Comparison of ENCODE assay signal across 17 cellular contexts in genomic region chr1:218525451-218526197, GRCh38.
DNase-seq lines count a peak whose midpoint lies in the region; ATAC-seq and TF ChIP-seq lines count a peak whose summit lies in the region.
"Had no signal": no experiment of that assay in that cellular context is flagged by ENCODE, and none has a peak within 500 bp of the region (broad histone marks: within the 10 kb centered on the region; RNA-seq: fewer than 3 reads in every experiment).

No MANE protein-coding gene starts in this region.

- peaks cover 6% of the 10 kb centered on the region for H3K9me1 ChIP-seq in IMR-90 (ENCODE audit: insufficient read depth, low read length)

- H3K4me2 ChIP-seq in IMR-90 (ENCODE audit: low read depth, low read length), result no peak overlapping the region
- no peak overlapping the region for H3K4me2 ChIP-seq in trophoblast cell (ENCODE audit: low read length)
- H3K4me2 ChIP-seq: PC-9 had no signal

- no peaks in the 10 kb centered on the region for H3K79me2 ChIP-seq in trophoblast cell (ENCODE audit: control insufficient read depth, insufficient read depth, low read length, poor library complexity)

- H3K27me3 Mint-ChIP-seq in Calu3 (ENCODE audit: unreplicated experiment) (no peaks in the 10 kb centered on the region), endodermal cell (ENCODE audit: insufficient read depth) (peaks cover 9% of the 10 kb centered on the region), nephron progenitor cell (ENCODE audit: low read depth, poor library complexity) (no peaks in the 10 kb centered on the region)

- DNase-seq in Calu3 (no peak), IMR-90 (no peak), endodermal cell (no peak), nephron progenitor cell (no peak), trophoblast cell (no peak), upper lobe of right lung (no peak)
- no peak for DNase-seq in stimulated activated CD4-positive, alpha-beta T cell treated with anti-CD3 and anti-CD28 coated beads, Interleukin-1b, Interleukin-23, amount 100 ng/mL, for 48 hours
- DNase-seq: DND-41, GF-D8, GM23248, Kasumi-1, NCI-H1105 treated with DMSO at 0.1 percent for 48 hours, NCI-H187, NCI-H446 had no signal

- H4K91ac ChIP-seq in IMR-90 (ENCODE audit: insufficient read depth, low read depth, low read length) (no peak overlapping the region; the same call in 1 of the 2 replicates), trophoblast cell (ENCODE audit: low read depth, low read length) (no peak overlapping the region)

- H3K23ac ChIP-seq in IMR-90 (ENCODE audit: low read depth, low read length) (no peak overlapping the region), trophoblast cell (ENCODE audit: low read length) (no peak overlapping the region)

- TF ChIP-seq CTCF in Calu3 (IDR thresholded peaks at IDR 0.05; ENCODE audit: unreplicated experiment) (no peak), IMR-90 (conservative IDR thresholded peaks at IDR 0.05; ENCODE audit: low read depth, low read length) (no peak), endodermal cell (conservative IDR thresholded peaks at IDR 0.05) (peak; percentile 50), nephron progenitor cell (IDR thresholded peaks at IDR 0.05) (no peak), upper lobe of right lung (IDR thresholded peaks at IDR 0.05) (no peak)

- ATAC-seq in IMR-90 (ENCODE audit: low read depth) (no peak), HG03196 (IDR thresholded peaks at IDR 0.05; ENCODE audit: unreplicated experiment) (no peak), upper lobe of right lung (no peak)

- CTCF ChIA-PET in Calu3 (lab: Charles Lee), result interaction anchor here (0.7 to 0.8 kb wide), 2 partner anchors 22 to 67 kb away, joined by 3 to 4 read pairs; no protein-coding TSS in a partner anchor
- CTCF ChIA-PET in IMR-90 (lab: Yijun Ruan, JAX), result interaction anchor here (0.6 to 1.0 kb wide), 2 partner anchors 187 to 226 kb away, joined by 3 to 4 read pairs; no protein-coding TSS in a partner anchor

- H3K9me3 ChIP-seq in IMR-90 (ENCODE audit: control insufficient read depth, insufficient read depth, low read length) (no peaks in the 10 kb centered on the region), endodermal cell (ENCODE audit: control insufficient read depth, low read length) (no peaks in the 10 kb centered on the region), trophoblast cell (ENCODE audit: insufficient read depth, low read depth, low read length) (no peaks in the 10 kb centered on the region), upper lobe of right lung (no peaks in the 10 kb centered on the region)

- peak overlapping the region; percentile 58; the same call in 1 of the 2 replicates for H3K18ac ChIP-seq in IMR-90 (ENCODE audit: low read depth, low read length)
- H3K18ac ChIP-seq in trophoblast cell (ENCODE audit: low read length), result no peak overlapping the region

- H2BK12ac ChIP-seq in trophoblast cell (ENCODE audit: low read length), result no peak overlapping the region

- H4K12ac ChIP-seq in trophoblast cell (ENCODE audit: low read depth, low read length), result no peak overlapping the region

- peaks cover 13% of the 10 kb centered on the region for H3K4me1 ChIP-seq in IMR-90 (ENCODE audit: control insufficient read depth, insufficient read depth, low read length)
- H3K4me1 ChIP-seq in endodermal cell (ENCODE audit: control insufficient read depth, insufficient read depth, low read length), result peaks cover 10% of the 10 kb centered on the region
- peaks cover 0 to 1% of the 10 kb centered on the region in 2 experiments for H3K4me1 ChIP-seq in trophoblast cell (ENCODE audit: control insufficient read depth in 1 of 2, insufficient read depth in 2 of 2, low read length in 2 of 2)
- no peaks in the 10 kb centered on the region for H3K4me1 ChIP-seq in upper lobe of right lung

- H3K79me1 ChIP-seq in IMR-90 (ENCODE audit: low read depth in 1 of 2, low read length in 2 of 2), result no peaks in the 10 kb centered on the region
- H3K79me1 ChIP-seq in trophoblast cell (ENCODE audit: low read length), result peaks cover 3% of the 10 kb centered on the region

- no peak overlapping the region for H2BK5ac ChIP-seq in IMR-90 (ENCODE audit: low read depth, low read length, poor library complexity, severe bottlenecking)
- no peak overlapping the region for H2BK5ac ChIP-seq in trophoblast cell (ENCODE audit: low read depth, low read length, poor library complexity)

- no peak overlapping the region for H3K56ac ChIP-seq in IMR-90 (ENCODE audit: extremely low read depth, insufficient read depth, low read length)

- H4K20me1 ChIP-seq in IMR-90 (ENCODE audit: insufficient read depth, low read length), result no peaks in the 10 kb centered on the region

- in situ Hi-C loops in IMR-90 (cut with MboI; ENCODE audit: low sequenced_read_pairs), result no loop called here

- TF ChIP-seq POLR2A in IMR-90 (IDR thresholded peaks at IDR 0.05; ENCODE audit: low read depth, low read length), result no peak

- H4K8ac ChIP-seq in IMR-90 (ENCODE audit: low read depth in 2 of 2, low read length in 2 of 2), result no peak overlapping the region
- H4K8ac ChIP-seq in trophoblast cell (ENCODE audit: low read depth, low read length), result no peak overlapping the region

- no TSS peak for BruUV-seq in Calu3 (replicated peaks; lab: Mats Ljungman, UMichigan)
- no TSS peak for BruUV-seq in IMR-90 (replicated peaks; lab: Mats Ljungman, UMichigan)

- no peak overlapping the region; the same call in 2 of the 3 replicates for H2BK15ac ChIP-seq in IMR-90 (ENCODE audit: low read depth, low read length)

- H2AK5ac ChIP-seq in IMR-90 (ENCODE audit: low read depth, low read length), result no peak overlapping the region
- H2AK5ac ChIP-seq in trophoblast cell (ENCODE audit: low read length), result no peak overlapping the region

- no peaks in the 10 kb centered on the region for H3K27me3 ChIP-seq in IMR-90 (ENCODE audit: control insufficient read depth, insufficient read depth, low read length)
- H3K27me3 ChIP-seq in endodermal cell (ENCODE audit: control insufficient read depth, insufficient read depth, low read length, poor library complexity, severe bottlenecking), result peaks cover 21% of the 10 kb centered on the region
- H3K27me3 ChIP-seq in trophoblast cell (ENCODE audit: insufficient read depth, low read length), result no peaks in the 10 kb centered on the region
- H3K27me3 ChIP-seq in upper lobe of right lung, result no peaks in the 10 kb centered on the region

- peak overlapping the region; percentile 35; the same call in 1 of the 2 replicates for H2BK120ac ChIP-seq in IMR-90 (ENCODE audit: low read depth, low read length)
- no peak overlapping the region for H2BK120ac ChIP-seq in trophoblast cell (ENCODE audit: insufficient read depth, low read length, poor library complexity)

- H3K4me3 Mint-ChIP-seq in Calu3 (ENCODE audit: low read depth, unreplicated experiment), result no peak overlapping the region
- H3K4me3 Mint-ChIP-seq in endodermal cell, result no peak overlapping the region
- H3K4me3 Mint-ChIP-seq in nephron progenitor cell, result peak overlapping the region; percentile 15
- H3K4me3 Mint-ChIP-seq: CD14-positive monocyte had no signal

- dilution Hi-C loops in IMR-90 (cut with HindIII; ENCODE audit: low sequenced_read_pairs, unreplicated experiment), result no loop called here

- no peak overlapping the region for H2AK9ac ChIP-seq in IMR-90 (replicated peaks; ENCODE audit: low read depth, low read length, poor library complexity)

- no peak overlapping the region for H3K14ac ChIP-seq in IMR-90 (replicated peaks; ENCODE audit: low read depth, low read length)
- H3K14ac ChIP-seq in trophoblast cell (ENCODE audit: low read length), result no peak overlapping the region

- intact Hi-C loops in Calu3 (cut with micrococcal nuclease; ENCODE audit: unreplicated experiment), result no loop called here
- intact Hi-C loops in IMR-90 (cut with micrococcal nuclease), result loop anchor here (2.0 kb wide), 1 partner anchor 27 kb away; no protein-coding TSS in a partner anchor
- intact Hi-C loops in upper lobe of right lung (cut with DNase I), result no loop called here

- peaks cover 42% of the 10 kb centered on the region for H3K4me1 Mint-ChIP-seq in Calu3 (ENCODE audit: low read depth, unreplicated experiment)
- peaks cover 26% of the 10 kb centered on the region for H3K4me1 Mint-ChIP-seq in endodermal cell
- peaks cover 68% of the 10 kb centered on the region for H3K4me1 Mint-ChIP-seq in nephron progenitor cell

- no peak overlapping the region for H2BK20ac ChIP-seq in IMR-90 (ENCODE audit: low read depth, low read length)

- H3K4ac ChIP-seq in IMR-90 (ENCODE audit: low read depth, low read length) (no peak overlapping the region), trophoblast cell (ENCODE audit: low read depth, low read length) (no peak overlapping the region)

- peak overlapping the region; percentile 38; the same call in 1 of the 2 replicates for H4K5ac ChIP-seq in IMR-90 (ENCODE audit: low read depth, low read length)

- H3K9me3 Mint-ChIP-seq in Calu3 (ENCODE audit: low read depth, unreplicated experiment) (no peaks in the 10 kb centered on the region), endodermal cell (no peaks in the 10 kb centered on the region), nephron progenitor cell (peaks cover 3% of the 10 kb centered on the region)
- H3K9me3 Mint-ChIP-seq: CD14-positive monocyte had no signal

- H3K9ac ChIP-seq in IMR-90 (ENCODE audit: low read depth, low read length) (no peak overlapping the region), endodermal cell (ENCODE audit: extremely low read depth, low read length, poor library complexity, severe bottlenecking) (no peak overlapping the region), trophoblast cell (ENCODE audit: low read length) (no peak overlapping the region)
- H3K9ac ChIP-seq: GM23248 had no signal

- H3K27ac ChIP-seq in IMR-90 (ENCODE audit: insufficient read depth, low read length) (no peak overlapping the region), endodermal cell (ENCODE audit: low read depth, low read length) (no peak overlapping the region), trophoblast cell (ENCODE audit: low read depth, low read length) (no peak overlapping the region), upper lobe of right lung (no peak overlapping the region)
- H3K27ac ChIP-seq: GM23248, PC-9 had no signal

- no CpG with 5 or more reads among the region's 3 CpGs for WGBS in IMR-90 (ENCODE audit: extremely low coverage in 2 of 2, insufficient read length in 1 of 2), 2 experiments
- 72 to 83% methylated on average over 1 to 3 of the region's 3 CpGs for WGBS in endodermal cell (ENCODE audit: insufficient coverage in 1 of 2, insufficient read length in 1 of 2), 2 experiments
- no CpG with 5 or more reads among the region's 3 CpGs for WGBS in trophoblast cell (ENCODE audit: extremely low coverage, insufficient coverage, insufficient read length)

- H3K36me3 Mint-ChIP-seq in Calu3 (ENCODE audit: insufficient read depth, unreplicated experiment), result no peaks in the 10 kb centered on the region
- no peaks in the 10 kb centered on the region for H3K36me3 Mint-ChIP-seq in endodermal cell (ENCODE audit: low read depth)
- H3K36me3 Mint-ChIP-seq in nephron progenitor cell (ENCODE audit: low read depth), result peaks cover 4% of the 10 kb centered on the region
- H3K36me3 Mint-ChIP-seq: CD14-positive monocyte had no signal

- no peaks in the 10 kb centered on the region for H3K36me3 ChIP-seq in IMR-90 (ENCODE audit: control insufficient read depth, insufficient read depth, low read length)
- no peaks in the 10 kb centered on the region for H3K36me3 ChIP-seq in endodermal cell (ENCODE audit: control insufficient read depth, insufficient read depth, low read length)
- H3K36me3 ChIP-seq in trophoblast cell (ENCODE audit: control insufficient read depth in 1 of 2, insufficient read depth in 2 of 2, low read length in 2 of 2), result no peaks in the 10 kb centered on the region
- H3K36me3 ChIP-seq in upper lobe of right lung, result no peaks in the 10 kb centered on the region

- no peak for TF ChIP-seq RAD21 in IMR-90 (IDR thresholded peaks at IDR 0.05; ENCODE audit: low read length)

- POLR2A ChIA-PET in IMR-90 (lab: Charles Lee; ENCODE audit: unreplicated experiment), result no interaction called here

- peak overlapping the region; percentile 19 for H3K27ac Mint-ChIP-seq in Calu3 (ENCODE audit: unreplicated experiment)
- H3K27ac Mint-ChIP-seq in endodermal cell, result no peak overlapping the region
- H3K27ac Mint-ChIP-seq in nephron progenitor cell, result peak overlapping the region; percentile 97
- H3K27ac Mint-ChIP-seq: CD14-positive monocyte had no signal

- H3K4me3 ChIP-seq in IMR-90 (ENCODE audit: insufficient read depth, low read depth, low read length) (no peak overlapping the region), endodermal cell (ENCODE audit: low read length) (no peak overlapping the region), trophoblast cell (ENCODE audit: low read depth, low read length) (no peak overlapping the region), upper lobe of right lung (no peak overlapping the region)
- H3K4me3 ChIP-seq: GM23248, PC-9 had no signal

- no peak overlapping the region for H2AFZ ChIP-seq in IMR-90 (replicated peaks; ENCODE audit: low read length, poor library complexity)
- H2AFZ ChIP-seq in trophoblast cell (ENCODE audit: insufficient read depth, low read length, poor library complexity), result no peak overlapping the region
- H2AFZ ChIP-seq: GM23248, PC-9 had no signal
